12 cellular contexts compared by ENCODE assay signal in the genomic region with DNA sequence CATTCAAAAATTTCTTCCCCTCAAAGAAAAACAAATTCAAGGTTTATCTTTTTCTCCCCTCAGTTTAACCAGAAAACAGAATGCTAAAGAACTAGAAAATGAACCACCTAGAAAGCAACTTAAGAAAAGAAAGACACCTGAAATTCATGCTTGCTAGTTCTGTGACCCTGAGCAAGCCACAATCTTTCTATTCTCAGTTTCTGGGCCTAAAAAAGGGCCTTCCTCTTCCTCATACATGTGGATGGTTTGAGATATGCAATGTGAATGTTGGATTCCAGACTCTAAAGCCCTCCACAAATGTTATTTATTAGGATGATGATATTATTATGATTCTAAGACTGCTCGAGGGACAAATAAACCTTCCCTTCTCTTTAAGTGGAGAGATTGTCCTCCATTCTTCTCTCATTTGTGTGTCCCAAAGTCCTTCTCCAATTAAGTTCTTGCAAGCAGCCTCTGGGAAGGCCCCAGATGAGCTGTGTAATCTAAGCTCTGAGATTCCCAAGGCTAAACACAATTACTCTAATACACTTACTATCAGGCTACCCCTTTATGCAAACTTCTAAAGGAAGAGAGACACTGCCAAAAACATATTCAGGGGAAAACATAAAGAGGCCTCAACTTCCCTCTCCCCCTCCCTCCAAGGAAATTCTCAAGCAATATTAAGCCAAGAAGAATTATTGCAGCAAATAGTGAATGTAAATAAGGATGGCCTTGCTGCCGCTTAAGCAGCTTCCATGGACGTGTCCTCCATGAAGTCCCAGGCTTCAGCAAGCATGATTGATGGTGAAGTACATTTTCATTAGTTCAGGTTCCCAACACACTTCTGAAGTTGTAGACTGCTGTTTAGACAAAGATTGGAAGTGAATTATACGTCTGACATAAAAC.
A peak's percentile ranks its signal among the peaks of the same experiment; 100 is the strongest.
DNase-seq lines count a peak whose midpoint lies in the region; ATAC-seq and TF ChIP-seq lines count a peak whose summit lies in the region.
"Had no signal": no experiment of that assay in that cellular context is flagged by ENCODE, and none has a peak within 500 bp of the region (broad histone marks: within the 10 kb centered on the region; RNA-seq: fewer than 3 reads in every experiment).

No MANE protein-coding gene starts in this region.

- H3K4me2 ChIP-seq in osteoblast (ENCODE audit: insufficient read depth, low read length): no peak overlapping the region

- POLR2A ChIA-PET in activated CD4-positive, alpha-beta memory T cell treated with anti-CD3 and anti-CD28 coated beads, Interleukin-2, amount 10 ng/mL, durations not matched to agents 7 days and 5 days (lab: Charles Lee): no interaction called here

- H3K79me2 ChIP-seq in osteoblast (ENCODE audit: insufficient read depth, low read length): no peaks in the 10 kb centered on the region

- peaks cover 23% of the 10 kb centered on the region for H3K27me3 Mint-ChIP-seq in activated CD4-positive, alpha-beta memory T cell treated with anti-CD3 and anti-CD28 coated beads, Interleukin-2, amount 10 ng/mL, durations not matched to agents 7 days and 5 days

- H3K4me3 ChIP-seq in osteoblast (ENCODE audit: insufficient read depth, low read length): no peak overlapping the region
- H3K4me3 ChIP-seq: heart right ventricle, Peyer's patch had no signal

- H3K36me3 Mint-ChIP-seq in activated CD4-positive, alpha-beta memory T cell treated with anti-CD3 and anti-CD28 coated beads, Interleukin-2, amount 10 ng/mL, durations not matched to agents 7 days and 5 days (ENCODE audit: low read depth): peaks cover 2% of the 10 kb centered on the region
- H3K36me3 Mint-ChIP-seq: activated naive CD4-positive, alpha-beta T cell treated with anti-CD3 and anti-CD28 coated beads, Interleukin-2, amount 50 U/mL, for 24 hours had no signal

- H3K4me3 Mint-ChIP-seq in activated CD4-positive, alpha-beta memory T cell treated with anti-CD3 and anti-CD28 coated beads, Interleukin-2, amount 10 ng/mL, durations not matched to agents 7 days and 5 days: no peak overlapping the region
- H3K4me3 Mint-ChIP-seq: activated naive CD4-positive, alpha-beta T cell treated with anti-CD3 and anti-CD28 coated beads, Interleukin-2, amount 50 U/mL, for 24 hours had no signal

- no peak for TF ChIP-seq CTCF in osteoblast (IDR thresholded peaks at IDR 0.05; ENCODE audit: extremely low read depth, low read depth, low read length)

- no peak overlapping the region for H3K27ac ChIP-seq in osteoblast (ENCODE audit: low read depth, low read length)
- H3K27ac ChIP-seq: Peyer's patch had no signal

- intact Hi-C loops in head of caudate nucleus (cut with DNase I): no loop called here

- H3K4me1 Mint-ChIP-seq in activated CD4-positive, alpha-beta memory T cell treated with anti-CD3 and anti-CD28 coated beads, Interleukin-2, amount 10 ng/mL, durations not matched to agents 7 days and 5 days: peaks cover 30% of the 10 kb centered on the region

- CTCF ChIA-PET in activated CD4-positive, alpha-beta memory T cell treated with anti-CD3 and anti-CD28 coated beads, Interleukin-2, amount 10 ng/mL, durations not matched to agents 7 days and 5 days (lab: Charles Lee): no interaction called here

- no peaks in the 10 kb centered on the region for H3K36me3 ChIP-seq in osteoblast (ENCODE audit: insufficient read depth, low read length)
- H3K36me3 ChIP-seq: Peyer's patch had no signal

- no peaks in the 10 kb centered on the region for H3K27me3 ChIP-seq in osteoblast (ENCODE audit: insufficient read depth, low read length)
- H3K27me3 ChIP-seq: heart right ventricle, Peyer's patch had no signal

- ATAC-seq in GM18867 (IDR thresholded peaks at IDR 0.05; ENCODE audit: unreplicated experiment): peak; percentile 99
- peak; percentile 95 for ATAC-seq in GM21619 (IDR thresholded peaks at IDR 0.05; ENCODE audit: unreplicated experiment)
- ATAC-seq in HG03135 (IDR thresholded peaks at IDR 0.05; ENCODE audit: unreplicated experiment): peak; percentile 92
- ATAC-seq: heart right ventricle had no signal

- H3K9me3 Mint-ChIP-seq in activated CD4-positive, alpha-beta memory T cell treated with anti-CD3 and anti-CD28 coated beads, Interleukin-2, amount 10 ng/mL, durations not matched to agents 7 days and 5 days: no peaks in the 10 kb centered on the region
- H3K9me3 Mint-ChIP-seq: activated naive CD4-positive, alpha-beta T cell treated with anti-CD3 and anti-CD28 coated beads, Interleukin-2, amount 50 U/mL, for 24 hours had no signal

- H3K4me1 ChIP-seq in osteoblast (ENCODE audit: insufficient read depth, low read length): no peaks in the 10 kb centered on the region
- H3K4me1 ChIP-seq: Peyer's patch had no signal

- H4K20me1 ChIP-seq in osteoblast (ENCODE audit: insufficient read depth, low read length): no peaks in the 10 kb centered on the region

- H3K9me3 ChIP-seq in osteoblast (ENCODE audit: low read depth, low read length): no peaks in the 10 kb centered on the region
- H3K9me3 ChIP-seq: heart right ventricle, Peyer's patch had no signal

- no peak overlapping the region for H2AFZ ChIP-seq in osteoblast (ENCODE audit: low read length)

- DNase-seq in left kidney (ENCODE audit: low read depth, low spot score): peak; percentile 91
- no peak for DNase-seq in activated CD4-positive, alpha-beta memory T cell treated with anti-CD3 and anti-CD28 coated beads, Interleukin-2, amount 10 ng/mL, durations not matched to agents 7 days and 5 days
- no peak for DNase-seq in osteoblast (ENCODE audit: insufficient read length, low spot score, missing footprints)
- no peak for DNase-seq in head of caudate nucleus
- no peak for DNase-seq in stimulated activated CD8-positive, alpha-beta memory T cell treated with anti-CD3 and anti-CD28 coated beads, Interleukin-4, amount 100 ng/mL, for 48 hours
- DNase-seq: heart right ventricle, NCI-H1092 treated with DMSO at 0.1 percent for 48 hours, Peyer's patch had no signal

- no peak overlapping the region for H3K27ac Mint-ChIP-seq in activated CD4-positive, alpha-beta memory T cell treated with anti-CD3 and anti-CD28 coated beads, Interleukin-2, amount 10 ng/mL, durations not matched to agents 7 days and 5 days
- H3K27ac Mint-ChIP-seq: activated naive CD4-positive, alpha-beta T cell treated with anti-CD3 and anti-CD28 coated beads, Interleukin-2, amount 50 U/mL, for 24 hours had no signal
